Comparison of ENCODE assay signal across 1 cellular context in the genomic region with DNA sequence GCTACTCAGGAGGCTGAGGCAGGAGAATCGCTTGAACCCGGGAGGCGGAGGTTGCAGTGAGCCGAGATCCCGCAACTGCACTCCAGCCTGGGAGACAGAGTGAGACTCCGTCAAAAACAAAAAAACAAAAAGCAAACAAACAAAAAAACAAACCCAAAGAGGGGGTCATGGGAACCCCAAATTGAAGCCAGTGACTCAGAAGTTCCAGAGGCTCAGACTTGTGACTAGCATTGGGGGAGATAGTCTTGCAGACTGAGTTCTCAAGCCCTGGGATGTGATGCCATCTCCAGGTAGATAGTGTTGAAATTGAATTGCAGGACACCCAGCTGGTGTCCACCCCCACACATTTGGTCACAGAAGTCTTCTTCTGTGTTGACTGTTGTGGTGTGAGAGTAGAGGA.
TF ChIP-seq lines count a peak whose summit lies in the region.

No MANE protein-coding gene starts in this region.

TF ChIP-seq in K562, 482 proteins besides CTCF, POLR2A, EP300 and RAD21 (continues in another document):
- peak; percentile 55; the same call in 1 of the 2 replicates for TF ChIP-seq ARID2 (IDR thresholded peaks at IDR 0.05)
- TF ChIP-seq ZNF583 (CRISPR knock-in tag; IDR thresholded peaks at IDR 0.05), result no peak
- no peak for TF ChIP-seq TEAD2 (tag; IDR thresholded peaks at IDR 0.05)
- TF ChIP-seq DPF2 (IDR thresholded peaks at IDR 0.05), result peak; percentile 64; the same call in 1 of the 2 replicates
- no peak for TF ChIP-seq DIDO1 (tag; IDR thresholded peaks at IDR 0.05; ENCODE audit: low read depth)
- TF ChIP-seq CBFA2T2 (conservative IDR thresholded peaks at IDR 0.05), result no peak
- TF ChIP-seq CEBPG (CRISPR knock-in tag; IDR thresholded peaks at IDR 0.05), result peak; percentile 19; the same call in 1 of the 2 replicates
- no peak for TF ChIP-seq CEBPG (tag; conservative IDR thresholded peaks at IDR 0.05 in 1 of 2, IDR thresholded peaks at IDR 0.05 in 1 of 2)
- TF ChIP-seq CBX3 (IDR thresholded peaks at IDR 0.05; ENCODE audit: borderline replicate concordance in 1 of 2, low read length in 2 of 2), result no peak
- peak; percentile 70 for TF ChIP-seq BRD9 (IDR thresholded peaks at IDR 0.05; ENCODE audit: low read depth, partially characterized antibody)
- TF ChIP-seq ATF3 (IDR thresholded peaks at IDR 0.05), result peak; percentile 86
- no peak for TF ChIP-seq ATF3 (CRISPR knock-in tag; conservative IDR thresholded peaks at IDR 0.05)
- TF ChIP-seq SMARCA4 (IDR thresholded peaks at IDR 0.05), result peak; percentile 58
- 0 out of 4 replicates have a peak, but pooled peaks of 1 of the 2 experiments have one; percentile 12 for TF ChIP-seq MAZ (CRISPR knock-in tag; conservative IDR thresholded peaks at IDR 0.05 in 1 of 2, IDR thresholded peaks at IDR 0.05 in 1 of 2)
- peak; percentile 70; the same call in 1 of the 2 replicates for TF ChIP-seq JUND (IDR thresholded peaks at IDR 0.05; ENCODE audit: borderline replicate concordance, low read depth, low read length)
- peak; percentile 68; the same call in 1 of the 3 replicates for TF ChIP-seq JUND (tag; IDR thresholded peaks at IDR 0.05; ENCODE audit: borderline replicate concordance, low read depth, low read length)
- TF ChIP-seq MTA2 (IDR thresholded peaks at IDR 0.05; ENCODE audit: low read depth), result peak; percentile 42; the same call in 1 of the 2 replicates
- TF ChIP-seq YBX1 (IDR thresholded peaks at IDR 0.05), result no peak
- TF ChIP-seq BHLHE40 (IDR thresholded peaks at IDR 0.05; ENCODE audit: low read length), result no peak
- peak; percentile 29 for TF ChIP-seq PRDM10 (IDR thresholded peaks at IDR 0.05; ENCODE audit: partially characterized antibody)
- TF ChIP-seq ZNF830 (CRISPR knock-in tag; IDR thresholded peaks at IDR 0.05), result no peak
- TF ChIP-seq HEY1 (CRISPR knock-in tag; IDR thresholded peaks at IDR 0.05; ENCODE audit: borderline replicate concordance), result no peak
- TF ChIP-seq ZBTB8A (IDR thresholded peaks at IDR 0.05; ENCODE audit: partially characterized antibody), result no peak
- no peak for TF ChIP-seq ZNF507 (tag; conservative IDR thresholded peaks at IDR 0.05)
- TF ChIP-seq TRIM24 (IDR thresholded peaks at IDR 0.05), result peak; percentile 27 to 41; a peak in 2 of 4 replicates
- TF ChIP-seq HDAC1 (IDR thresholded peaks at IDR 0.05), result peak in 1 of 2 experiments; percentile 41; a peak in 1 of 4 replicates
- TF ChIP-seq NEUROD1 (IDR thresholded peaks at IDR 0.05; ENCODE audit: borderline replicate concordance, low read depth, low read length, partially characterized antibody), result peak; percentile 19
- peak; percentile 71 for TF ChIP-seq ARID1B (IDR thresholded peaks at IDR 0.05)
- TF ChIP-seq FOXA1 (IDR thresholded peaks at IDR 0.05; ENCODE audit: borderline replicate concordance), result no peak
- no peak for TF ChIP-seq CHAMP1 (IDR thresholded peaks at IDR 0.05)
- TF ChIP-seq CREB3L1 (IDR thresholded peaks at IDR 0.05; ENCODE audit: borderline replicate concordance, low read depth), result no peak
- TF ChIP-seq NR4A1 (CRISPR knock-in tag; IDR thresholded peaks at IDR 0.05), result no peak
- TF ChIP-seq NR4A1 (tag; IDR thresholded peaks at IDR 0.05), result no peak
- TF ChIP-seq RBBP5 (IDR thresholded peaks at IDR 0.05; ENCODE audit: borderline replicate concordance, insufficient read depth, low read length, poor library complexity, severe bottlenecking), result no peak
- no peak for TF ChIP-seq MYBL2 (IDR thresholded peaks at IDR 0.05; ENCODE audit: low read depth)
- no peak for TF ChIP-seq MYBL2 (CRISPR knock-in tag; IDR thresholded peaks at IDR 0.05; ENCODE audit: borderline replicate concordance)
- peak; percentile 49; the same call in 1 of the 2 replicates for TF ChIP-seq TFAP4 (CRISPR knock-in tag; IDR thresholded peaks at IDR 0.05; ENCODE audit: borderline replicate concordance)
- 0 out of 2 replicates have a peak, but pooled peaks have one; percentile 64 for TF ChIP-seq SMARCA5 (IDR thresholded peaks at IDR 0.05)
- TF ChIP-seq CUX1 (CRISPR knock-in tag; IDR thresholded peaks at IDR 0.05), result no peak
- TF ChIP-seq TOE1 (IDR thresholded peaks at IDR 0.05; ENCODE audit: borderline replicate concordance), result 0 out of 2 replicates have a peak, but pooled peaks have one; percentile 20
- no peak for TF ChIP-seq TOE1 (CRISPR knock-in tag; IDR thresholded peaks at IDR 0.05; ENCODE audit: borderline replicate concordance, low read depth)
- no peak for TF ChIP-seq ZEB2 (IDR thresholded peaks at IDR 0.05)
- peak; percentile 71 for TF ChIP-seq EGR1 (conservative IDR thresholded peaks at IDR 0.05)
- TF ChIP-seq ZBTB2 (IDR thresholded peaks at IDR 0.05), result 0 out of 2 replicates have a peak, but pooled peaks have one; percentile 29
- 0 out of 2 replicates have a peak, but pooled peaks have one; percentile 85 for TF ChIP-seq HDGF (IDR thresholded peaks at IDR 0.05)
- no peak for TF ChIP-seq FOXJ2 (tag; IDR thresholded peaks at IDR 0.05)
- TF ChIP-seq PML (IDR thresholded peaks at IDR 0.05; ENCODE audit: low read length), result no peak
- TF ChIP-seq HNRNPH1 (optimal IDR thresholded peaks at IDR 0.05; ENCODE audit: low read depth, low read length), result no peak
- peak; percentile 87 for TF ChIP-seq NFATC3 (IDR thresholded peaks at IDR 0.05)
